ENCODE assay signal across 18 cellular contexts in the genomic region with DNA sequence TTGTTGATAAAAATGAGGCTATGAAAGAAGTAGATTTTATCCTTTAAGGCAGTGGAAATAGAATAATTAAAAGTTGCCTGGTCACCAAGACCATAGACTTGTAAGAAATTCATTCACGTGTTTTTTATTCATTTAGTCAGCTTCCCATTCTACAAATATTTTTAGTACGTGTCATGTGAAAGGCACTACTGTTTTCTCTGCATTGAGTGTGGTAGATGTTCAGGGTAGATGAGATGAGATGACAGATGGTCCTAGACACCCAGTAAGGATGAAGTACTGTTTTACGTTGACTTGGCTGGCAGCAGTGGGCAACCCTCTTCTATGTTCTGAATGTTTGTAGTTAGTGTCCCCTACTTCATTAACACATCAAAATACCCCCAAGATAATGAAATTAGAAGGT.
DNase-seq lines count a peak whose midpoint lies in the region; ATAC-seq, FAIRE-seq and TF ChIP-seq lines count a peak whose summit lies in the region.
"Had no signal": no experiment of that assay in that cellular context is flagged by ENCODE, and none has a peak within 500 bp of the region (broad histone marks: within the 10 kb centered on the region; RNA-seq: fewer than 3 reads in every experiment).

No MANE protein-coding gene starts in this region.

- H3K27ac Mint-ChIP-seq in IgD-negative memory B cell (peak overlapping the region; percentile 80 to 99 (median 97)), astrocyte (ENCODE audit: unreplicated experiment) (peak overlapping the region; percentile 60)
- H3K27ac Mint-ChIP-seq in activated naive CD8-positive, alpha-beta T cell treated with anti-CD3 and anti-CD28 coated beads, Interleukin-2, amount 50 U/mL, for 24 hours = no peak overlapping the region
- H3K27ac Mint-ChIP-seq: activated naive CD4-positive, alpha-beta T cell treated with anti-CD3 and anti-CD28 coated beads, Interleukin-2, amount 50 U/mL, for 72 hours; activated T-cell treated with anti-CD3 and anti-CD28 coated beads, Interleukin-2, amount 50 U/mL, for 24 hours had no signal

- H3K36me3 ChIP-seq in astrocyte (ENCODE audit: insufficient read depth, low read length) (no peaks in the 10 kb centered on the region), mucosa of rectum (ENCODE audit: control insufficient read depth in 2 of 2, insufficient read depth in 2 of 2, low read length in 2 of 2) (no peaks in the 10 kb centered on the region), transverse colon (no peaks in the 10 kb centered on the region)
- H3K36me3 ChIP-seq: cardiac muscle cell had no signal

- intact Hi-C loops in transverse colon (cut with DNase I; ENCODE audit: low total_unique reads) = no loop called here

- no peaks in the 10 kb centered on the region for H4K20me1 ChIP-seq in astrocyte (ENCODE audit: insufficient read depth, low read length)

- no peak for DNase-seq in astrocyte (ENCODE audit: low read depth)
- DNase-seq in transverse colon = no peak
- no peak for DNase-seq in activated naive CD8-positive, alpha-beta T cell treated with anti-CD3 and anti-CD28 coated beads, Interleukin-2, amount 50 U/mL, for 24 hours
- DNase-seq in hippocampal formation (lab: John Stamatoyannopoulos, UW) = no peak
- no peak for DNase-seq in stimulated activated CD4-positive, alpha-beta T cell treated with anti-CD3 and anti-CD28 coated beads, Interleukin-4, amount 100 ng/mL, for 24 hours
- DNase-seq: activated CD4-positive, alpha-beta T cell treated with anti-CD3 and anti-CD28 coated beads, Interleukin-2, amount 50 U/mL, for 48 hours; activated T-cell treated with anti-CD3 and anti-CD28 coated beads, Interleukin-2, amount 50 U/mL, for 24 hours; effector CD8-positive, alpha-beta T cell; midbrain; NCI-H1694; NCI-H345 had no signal

- H3K9ac ChIP-seq in astrocyte (ENCODE audit: low read length) (no peak overlapping the region), mucosa of rectum (ENCODE audit: low read depth in 1 of 2, low read length in 2 of 2) (no peak overlapping the region)

- H3K4me1 ChIP-seq in astrocyte (ENCODE audit: insufficient read depth, low read length) (no peaks in the 10 kb centered on the region), mucosa of rectum (ENCODE audit: control insufficient read depth in 2 of 2, insufficient read depth in 2 of 2, low read length in 2 of 2) (no peaks in the 10 kb centered on the region), transverse colon (no peaks in the 10 kb centered on the region)

- no peak for TF ChIP-seq POLR2A in transverse colon (IDR thresholded peaks at IDR 0.05)

- H3K27ac ChIP-seq in astrocyte (ENCODE audit: low read depth, low read length) (no peak overlapping the region), mucosa of rectum (ENCODE audit: low read depth in 2 of 2, low read length in 2 of 2) (peak overlapping the region; percentile 27 to 35), transverse colon (peak overlapping the region in 3 of 4 donors; percentile 8 to 29 (median 11))
- H3K27ac ChIP-seq: C4-2B, cardiac muscle cell had no signal

- ATAC-seq in activated naive CD8-positive, alpha-beta T cell treated with anti-CD3 and anti-CD28 coated beads, Interleukin-2, amount 50 U/mL, for 24 hours = no peak
- ATAC-seq in HG02852 (IDR thresholded peaks at IDR 0.05; ENCODE audit: unreplicated experiment) = no peak
- ATAC-seq: activated naive CD4-positive, alpha-beta T cell treated with anti-CD3 and anti-CD28 coated beads, Interleukin-2, amount 50 U/mL, for 72 hours had no signal

- H3K4me2 ChIP-seq in astrocyte (ENCODE audit: low read length) = no peak overlapping the region

- H3K79me2 ChIP-seq in astrocyte (ENCODE audit: insufficient read depth, low read length) = no peaks in the 10 kb centered on the region

- no peaks in the 10 kb centered on the region for H3K27me3 Mint-ChIP-seq in IgD-negative memory B cell
- H3K27me3 Mint-ChIP-seq in astrocyte (ENCODE audit: low read depth, unreplicated experiment) = no peaks in the 10 kb centered on the region
- no peaks in the 10 kb centered on the region for H3K27me3 Mint-ChIP-seq in activated naive CD8-positive, alpha-beta T cell treated with anti-CD3 and anti-CD28 coated beads, Interleukin-2, amount 50 U/mL, for 24 hours
- H3K27me3 Mint-ChIP-seq: activated T-cell treated with anti-CD3 and anti-CD28 coated beads, Interleukin-2, amount 50 U/mL, for 24 hours had no signal

- no peak for FAIRE-seq in astrocyte (lab: Jason Lieb, UNC)
- FAIRE-seq: keratinocyte had no signal

- H3K36me3 Mint-ChIP-seq in IgD-negative memory B cell (peaks cover 4% of the 10 kb centered on the region), astrocyte (ENCODE audit: low read depth, unreplicated experiment) (no peaks in the 10 kb centered on the region)
- no peaks in the 10 kb centered on the region for H3K36me3 Mint-ChIP-seq in activated naive CD8-positive, alpha-beta T cell treated with anti-CD3 and anti-CD28 coated beads, Interleukin-2, amount 50 U/mL, for 24 hours (ENCODE audit: low read depth)
- H3K36me3 Mint-ChIP-seq: activated naive CD4-positive, alpha-beta T cell treated with anti-CD3 and anti-CD28 coated beads, Interleukin-2, amount 50 U/mL, for 72 hours had no signal

- H3K9me3 ChIP-seq in astrocyte (ENCODE audit: insufficient read depth, low read depth, low read length) = no peaks in the 10 kb centered on the region
- H3K9me3 ChIP-seq in mucosa of rectum (ENCODE audit: control insufficient read depth in 2 of 2, low read length in 2 of 2) = no peaks in the 10 kb centered on the region
- no peaks in the 10 kb centered on the region for H3K9me3 ChIP-seq in transverse colon

- H3K27me3 ChIP-seq in astrocyte (ENCODE audit: insufficient read depth, low read length) = no peaks in the 10 kb centered on the region
- no peaks in the 10 kb centered on the region for H3K27me3 ChIP-seq in mucosa of rectum (ENCODE audit: control insufficient read depth in 2 of 2, insufficient read depth in 2 of 2, low read length in 2 of 2)
- no peaks in the 10 kb centered on the region for H3K27me3 ChIP-seq in transverse colon
- H3K27me3 ChIP-seq: cardiac muscle cell had no signal

- 73 to 77% methylated on average over 2 to 3 of the region's 3 CpGs for WGBS in transverse colon (ENCODE audit: low coverage in 1 of 2), 2 donors

- H2AFZ ChIP-seq in astrocyte (ENCODE audit: low read depth, low read length) = no peak overlapping the region

- H3K4me1 Mint-ChIP-seq in IgD-negative memory B cell = peaks cover 42 to 69% (median 60%) of the 10 kb centered on the region in 3 donors
- peaks cover 7% of the 10 kb centered on the region for H3K4me1 Mint-ChIP-seq in astrocyte (ENCODE audit: low read depth, unreplicated experiment)
- H3K4me1 Mint-ChIP-seq in activated naive CD8-positive, alpha-beta T cell treated with anti-CD3 and anti-CD28 coated beads, Interleukin-2, amount 50 U/mL, for 24 hours = no peaks in the 10 kb centered on the region

- no peak for TF ChIP-seq CTCF in astrocyte (IDR thresholded peaks at IDR 0.05; ENCODE audit: insufficient read depth, low read depth, low read length)
- TF ChIP-seq CTCF in transverse colon (IDR thresholded peaks at IDR 0.05) = no peak

- H3K4me3 Mint-ChIP-seq in IgD-negative memory B cell = peak overlapping the region; percentile 17 to 88 (median 68)
- no peak overlapping the region for H3K4me3 Mint-ChIP-seq in astrocyte (ENCODE audit: unreplicated experiment)
- H3K4me3 Mint-ChIP-seq in activated naive CD8-positive, alpha-beta T cell treated with anti-CD3 and anti-CD28 coated beads, Interleukin-2, amount 50 U/mL, for 24 hours = no peak overlapping the region
- H3K4me3 Mint-ChIP-seq: activated T-cell treated with anti-CD3 and anti-CD28 coated beads, Interleukin-2, amount 50 U/mL, for 24 hours had no signal

- H3K4me3 ChIP-seq in astrocyte (ENCODE audit: insufficient read depth, low read depth, low read length) (no peak overlapping the region), mucosa of rectum (ENCODE audit: low read length in 2 of 2) (no peak overlapping the region), transverse colon (no peak overlapping the region)
- H3K4me3 ChIP-seq: cardiac muscle cell had no signal

- H3K9me3 Mint-ChIP-seq in IgD-negative memory B cell (peaks cover 5 to 13% (median 8%) of the 10 kb centered on the region in 3 donors), astrocyte (ENCODE audit: unreplicated experiment) (peaks cover 2% of the 10 kb centered on the region)
- H3K9me3 Mint-ChIP-seq in activated naive CD8-positive, alpha-beta T cell treated with anti-CD3 and anti-CD28 coated beads, Interleukin-2, amount 50 U/mL, for 24 hours = peaks cover 12% of the 10 kb centered on the region

- in situ Hi-C loops in transverse colon (cut with MboI; ENCODE audit: low pct_ligation_motif_present in 1 of 4, low pct_unique_long_range_greater_than_20kb in 1 of 4, low sequenced_read_pairs in 3 of 4) = no loop called here

- TF ChIP-seq EP300 in transverse colon (IDR thresholded peaks at IDR 0.05; ENCODE audit: low read depth) = no peak

Comparison
In these comparisons a context has a peak if more than half of its experiments do, and no peak if none do; other contexts are left out.
1. H3K4me3 Mint-ChIP-seq: peak in IgD-negative memory B cell (4 of 4); none in astrocyte (single experiment) and activated naive CD8-positive, alpha-beta T cell treated with anti-CD3 and anti-CD28 coated beads, Interleukin-2, amount 50 U/mL, for 24 hours (single experiment).